1 cellular context compared by ENCODE assay signal in genomic region chr11:122267602-122268001, GRCh38.
TF ChIP-seq lines count a peak whose summit lies in the region.

No MANE protein-coding gene starts in this region.

TF ChIP-seq in HepG2, 621 proteins besides CTCF, POLR2A, EP300 and RAD21 (continued from another document):
- no peak for TF ChIP-seq CERS6 (CRISPR knock-in tag; IDR thresholded peaks at IDR 0.05)
- no peak for TF ChIP-seq GZF1 (CRISPR knock-in tag; IDR thresholded peaks at IDR 0.05)
